Comparison of ENCODE assay signal across 1 cellular context in genomic region chr2:219294356-219295351, GRCh38.
TF ChIP-seq lines count a peak whose summit lies in the region.

No MANE protein-coding gene starts in this region.

TF ChIP-seq in K562, 482 proteins besides CTCF, POLR2A, EP300 and RAD21 (continued from another document and continues in another):
- peak; percentile 83 for TF ChIP-seq PKNOX1 (IDR thresholded peaks at IDR 0.05)
- peak; percentile 45 for TF ChIP-seq MTA2 (IDR thresholded peaks at IDR 0.05; ENCODE audit: low read depth)
- no peak for TF ChIP-seq KDM2B (CRISPR knock-in tag; IDR thresholded peaks at IDR 0.05)
- no peak for TF ChIP-seq PRDM10 (IDR thresholded peaks at IDR 0.05; ENCODE audit: partially characterized antibody)
- peak; percentile 46 for TF ChIP-seq U2AF1 (optimal IDR thresholded peaks at IDR 0.05; ENCODE audit: low read depth, low read length)
- peak in 1 of 2 experiments; percentile 22; a peak in 1 of 4 replicates for TF ChIP-seq ARNT (IDR thresholded peaks at IDR 0.05)
- TF ChIP-seq MXI1 (IDR thresholded peaks at IDR 0.05; ENCODE audit: low read depth, low read length): no peak
- 0 out of 2 replicates have a peak, but pooled peaks have one; percentile 4 for TF ChIP-seq ZBTB5 (IDR thresholded peaks at IDR 0.05)
- peak; percentile 62; the same call in 1 of the 2 replicates for TF ChIP-seq GABPB1 (CRISPR knock-in tag; IDR thresholded peaks at IDR 0.05)
- no peak for TF ChIP-seq NCOA2 (IDR thresholded peaks at IDR 0.05; ENCODE audit: partially characterized antibody in 2 of 2)
- peak; percentile 95 for TF ChIP-seq RB1 (IDR thresholded peaks at IDR 0.05; ENCODE audit: low read depth)
- TF ChIP-seq ZNF449 (CRISPR knock-in tag; IDR thresholded peaks at IDR 0.05): no peak
- TF ChIP-seq RBBP5 (IDR thresholded peaks at IDR 0.05; ENCODE audit: borderline replicate concordance, insufficient read depth, low read length, poor library complexity, severe bottlenecking): peak; percentile 64
- no peak for TF ChIP-seq ZKSCAN3 (CRISPR knock-in tag; IDR thresholded peaks at IDR 0.05)
- no peak for TF ChIP-seq CHD1 (IDR thresholded peaks at IDR 0.05; ENCODE audit: low read length)
- no peak for TF ChIP-seq ELK1 (CRISPR knock-in tag; IDR thresholded peaks at IDR 0.05)
- peak; percentile 62; the same call in 1 of the 2 replicates for TF ChIP-seq KLF16 (IDR thresholded peaks at IDR 0.05)
- TF ChIP-seq HCFC1 (IDR thresholded peaks at IDR 0.05; ENCODE audit: low read depth, low read length): peak; percentile 44; the same call in 1 of the 2 replicates
- TF ChIP-seq CSDE1 (IDR thresholded peaks at IDR 0.05): no peak
- TF ChIP-seq RNF2 (IDR thresholded peaks at IDR 0.05): no peak
- TF ChIP-seq E2F6 (IDR thresholded peaks at IDR 0.05; ENCODE audit: borderline replicate concordance in 1 of 2, extremely low read depth in 1 of 2, insufficient read depth in 1 of 2, insufficient read length in 1 of 2, low read depth in 1 of 2, low read length in 1 of 2, poor library complexity in 1 of 2, severe bottlenecking in 1 of 2): peak; percentile 54 to 83
- peak; percentile 54 for TF ChIP-seq GABPA (tag; conservative IDR thresholded peaks at IDR 0.05; ENCODE audit: low read depth)
- TF ChIP-seq MBD2 (IDR thresholded peaks at IDR 0.05; ENCODE audit: borderline replicate concordance, low read depth): no peak
- TF ChIP-seq ZNF830 (CRISPR knock-in tag; IDR thresholded peaks at IDR 0.05): no peak
- TF ChIP-seq ZNF3 (CRISPR knock-in tag; IDR thresholded peaks at IDR 0.05): no peak
- no peak for TF ChIP-seq ETV1 (tag; conservative IDR thresholded peaks at IDR 0.05; ENCODE audit: low read depth)
- no peak for TF ChIP-seq PTBP1 (IDR thresholded peaks at IDR 0.05; ENCODE audit: low read depth, low read length)
- no peak for TF ChIP-seq ZFPM2 (CRISPR knock-in tag; IDR thresholded peaks at IDR 0.05)
- no peak for TF ChIP-seq FOXJ2 (tag; IDR thresholded peaks at IDR 0.05)
- no peak for TF ChIP-seq ESRRB (CRISPR knock-in tag; IDR thresholded peaks at IDR 0.05; ENCODE audit: borderline replicate concordance)
- TF ChIP-seq KLF10 (CRISPR knock-in tag; IDR thresholded peaks at IDR 0.05): no peak
- TF ChIP-seq CREM (IDR thresholded peaks at IDR 0.05; ENCODE audit: low read depth): peak; percentile 81
- no peak for TF ChIP-seq HOXB6 (CRISPR knock-in tag; IDR thresholded peaks at IDR 0.05; ENCODE audit: borderline replicate concordance)
- peak in 2 of 3 experiments; percentile 27 to 29 for TF ChIP-seq YY1 (IDR thresholded peaks at IDR 0.05; ENCODE audit: borderline replicate concordance in 1 of 3, control insufficient read depth in 1 of 3, extremely low read depth in 1 of 3, insufficient read depth in 3 of 3, insufficient read length in 1 of 3, insufficient replicate concordance in 2 of 3, low read depth in 1 of 3, low read length in 2 of 3)
- TF ChIP-seq PHF8 (IDR thresholded peaks at IDR 0.05; ENCODE audit: borderline replicate concordance, low read length): peak; percentile 80; the same call in 1 of the 2 replicates
- peak; percentile 97 for TF ChIP-seq MYC (IDR thresholded peaks at IDR 0.05; ENCODE audit: low read depth, low read length)
- TF ChIP-seq MYC (CRISPR knock-in tag; IDR thresholded peaks at IDR 0.05; ENCODE audit: borderline replicate concordance, low read depth): peak; percentile 50; the same call in 1 of the 2 replicates
- TF ChIP-seq ZNF431 (CRISPR knock-in tag; IDR thresholded peaks at IDR 0.05): 0 out of 2 replicates have a peak, but pooled peaks have one; percentile 27
- no peak for TF ChIP-seq GTF2F1 (IDR thresholded peaks at IDR 0.05; ENCODE audit: low read depth, low read length)
- TF ChIP-seq CBX3 (IDR thresholded peaks at IDR 0.05; ENCODE audit: borderline replicate concordance in 1 of 2, low read length in 2 of 2): peak in 1 of 2 experiments; percentile 37; a peak in 1 of 3 replicates
- 0 out of 2 replicates have a peak, but pooled peaks have one; percentile 8 for TF ChIP-seq THRB (CRISPR knock-in tag; conservative IDR thresholded peaks at IDR 0.05)
- no peak for TF ChIP-seq STAT6 (CRISPR knock-in tag; IDR thresholded peaks at IDR 0.05)
- peak; percentile 91 to 94 for TF ChIP-seq MAZ (CRISPR knock-in tag; conservative IDR thresholded peaks at IDR 0.05 in 1 of 2, IDR thresholded peaks at IDR 0.05 in 1 of 2)
- peak; percentile 59; the same call in 1 of the 2 replicates for TF ChIP-seq ZNF511 (CRISPR knock-in tag; IDR thresholded peaks at IDR 0.05)
- no peak for TF ChIP-seq ZBTB1 (CRISPR knock-in tag; IDR thresholded peaks at IDR 0.05; ENCODE audit: borderline replicate concordance, low read depth)
- peak; percentile 73 for TF ChIP-seq ZBTB33 (CRISPR knock-in tag; IDR thresholded peaks at IDR 0.05)
- no peak for TF ChIP-seq ZNF77 (CRISPR knock-in tag; IDR thresholded peaks at IDR 0.05)
- TF ChIP-seq ESRRA (IDR thresholded peaks at IDR 0.05; ENCODE audit: borderline replicate concordance, low read depth): peak; percentile 63; the same call in 1 of the 2 replicates
